Comparison of ENCODE assay signal across 15 cellular contexts in the genomic region with DNA sequence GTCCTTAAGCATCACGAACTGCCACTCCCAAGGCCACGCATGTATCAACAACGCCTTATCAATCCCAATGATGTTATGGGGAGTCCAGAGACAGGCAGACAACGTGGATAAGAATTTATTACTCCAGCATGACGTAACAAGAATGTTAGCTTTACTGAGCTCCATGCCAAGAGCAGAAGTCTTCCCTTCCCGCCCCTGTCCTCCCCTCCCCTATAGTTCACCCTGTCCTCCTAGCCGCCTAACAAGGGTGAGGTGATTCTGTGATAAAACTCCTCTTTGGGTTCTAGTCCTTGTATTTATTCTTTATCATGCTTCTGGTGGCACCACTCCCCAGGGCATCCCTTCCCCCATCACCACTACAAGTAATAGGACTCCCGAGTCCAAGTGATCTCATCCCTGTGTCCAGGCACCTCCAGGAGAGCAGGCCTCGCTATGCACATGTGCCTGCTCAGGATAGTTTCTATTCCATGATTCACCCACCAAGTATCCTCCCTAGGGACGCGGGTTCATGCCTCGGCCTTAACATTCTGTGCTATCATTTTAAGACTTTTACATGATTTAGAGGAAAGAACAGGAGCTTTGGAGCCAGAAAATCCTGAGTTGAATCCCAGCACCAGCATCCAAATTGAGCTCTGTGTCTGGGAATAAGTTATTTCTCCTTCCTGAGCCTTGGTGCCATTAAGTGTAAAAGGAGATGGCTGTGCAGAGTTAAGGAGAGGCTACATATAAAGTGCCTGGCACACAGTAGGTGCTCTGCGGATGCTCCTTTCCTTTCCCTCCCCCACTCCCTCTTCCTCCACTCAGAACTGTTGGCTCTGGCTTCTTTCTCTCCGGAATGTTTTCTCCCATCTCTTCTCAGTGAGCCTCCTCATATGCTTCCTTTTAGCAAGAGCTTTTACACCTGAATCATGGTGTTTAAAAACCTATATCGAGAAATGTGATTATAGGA. TPM values are rescaled to one million over a fixed set of nuclear protein-coding genes. Genes with fewer than 3 reads are reported as not detected.
DNase-seq lines count a peak whose midpoint lies in the region; ATAC-seq, FAIRE-seq and TF ChIP-seq lines count a peak whose summit lies in the region.
"Had no signal": no experiment of that assay in that cellular context is flagged by ENCODE, and none has a peak within 500 bp of the region (broad histone marks: within the 10 kb centered on the region; RNA-seq: fewer than 3 reads in every experiment).

No MANE protein-coding gene starts in this region.

- in situ Hi-C loops in IMR-90 (cut with MboI; ENCODE audit: low sequenced_read_pairs) = no loop called here
- in situ Hi-C loops in HAP-1 (cut with MboI; ENCODE audit: low sequenced_read_pairs) = no loop called here

- H3K9me3 ChIP-seq in IMR-90 (ENCODE audit: control insufficient read depth, insufficient read depth, low read length) (no peaks in the 10 kb centered on the region), mucosa of descending colon (peaks cover 5% of the 10 kb centered on the region), HAP-1 (no peaks in the 10 kb centered on the region)
- H3K9me3 ChIP-seq: SJSA1 had no signal

- intact Hi-C loops in IMR-90 (cut with micrococcal nuclease) (loop anchor here (2.0 kb wide), 1 partner anchor 15 kb away; a partner anchor contains a TSS), mucosa of descending colon (cut with DNase I, micrococcal nuclease) (no loop called here)

- no TSS peak for BruUV-seq in IMR-90 (replicated peaks; lab: Mats Ljungman, UMichigan)

- H3K36me3 ChIP-seq in IMR-90 (ENCODE audit: control insufficient read depth, insufficient read depth, low read length) = peaks cover 12% of the 10 kb centered on the region
- H3K36me3 ChIP-seq in mucosa of descending colon (ENCODE audit: low read depth) = no peaks in the 10 kb centered on the region
- H3K36me3 ChIP-seq in HAP-1 (replicated peaks) = no peaks in the 10 kb centered on the region
- H3K36me3 ChIP-seq: SJSA1 had no signal

- peak overlapping the region; percentile 63 to 89 for H4K8ac ChIP-seq in IMR-90 (ENCODE audit: low read depth in 2 of 2, low read length in 2 of 2)

- peak overlapping the region; percentile 88 for H2BK5ac ChIP-seq in IMR-90 (ENCODE audit: low read depth, low read length, poor library complexity, severe bottlenecking)

- WGBS in IMR-90 (ENCODE audit: extremely low coverage in 2 of 2, insufficient read length in 1 of 2), 2 experiments = no CpG with 5 or more reads among the region's 15 CpGs

- H3K14ac ChIP-seq in IMR-90 (replicated peaks; ENCODE audit: low read depth, low read length) = peak overlapping the region; percentile 78

- peak overlapping the region; percentile 88 for H2AK5ac ChIP-seq in IMR-90 (ENCODE audit: low read depth, low read length)

- CTCF ChIA-PET in AG04449 (lab: Yijun Ruan, JAX) (interaction anchor here (0.6 to 2.0 kb wide), 9 partner anchors 9 to 357 kb away, joined by 3 to 11 read pairs (median 4); no protein-coding TSS in a partner anchor), IMR-90 (lab: Yijun Ruan, JAX) (interaction anchor here (0.6 to 0.8 kb wide), 2 partner anchors 352 to 1070 kb away, joined by 3 to 7 read pairs; no protein-coding TSS in a partner anchor)

- peaks cover 18% of the 10 kb centered on the region for H3K4me1 ChIP-seq in IMR-90 (ENCODE audit: control insufficient read depth, insufficient read depth, low read length)
- no peaks in the 10 kb centered on the region for H3K4me1 ChIP-seq in mucosa of descending colon (ENCODE audit: low read depth)
- H3K4me1 ChIP-seq in HAP-1 = no peaks in the 10 kb centered on the region
- H3K4me1 ChIP-seq: SJSA1 had no signal

- H2BK15ac ChIP-seq in IMR-90 (ENCODE audit: low read depth, low read length) = peak overlapping the region; percentile 80

- H3K4ac ChIP-seq in IMR-90 (ENCODE audit: low read depth, low read length) = peak overlapping the region; percentile 87

- TF ChIP-seq POLR2A in IMR-90 (IDR thresholded peaks at IDR 0.05; ENCODE audit: low read depth, low read length) = no peak
- TF ChIP-seq POLR2A in GM12891 (IDR thresholded peaks at IDR 0.05; ENCODE audit: low read depth, low read length) = no peak

- peak overlapping the region; percentile 36 for H3K4me2 ChIP-seq in IMR-90 (ENCODE audit: low read depth, low read length)

- peak overlapping the region; percentile 94 for H2BK120ac ChIP-seq in IMR-90 (ENCODE audit: low read depth, low read length)

- H4K91ac ChIP-seq in IMR-90 (ENCODE audit: insufficient read depth, low read depth, low read length) = peak overlapping the region; percentile 93

- no peak; the same call in 1 of the 2 replicates for TF ChIP-seq RAD21 in IMR-90 (IDR thresholded peaks at IDR 0.05; ENCODE audit: low read length)

- peak; percentile 89 for DNase-seq in AG04449 (ENCODE audit: low read depth, low spot score)
- DNase-seq in IMR-90 = peak; percentile 99
- peak; percentile 95 for DNase-seq in choroid plexus epithelial cell (ENCODE audit: low read depth)
- no peak for DNase-seq in mucosa of descending colon
- no peak for DNase-seq in GM12891 (ENCODE audit: insufficient read length, low spot score)
- no peak for DNase-seq in HAP-1 (ENCODE audit: low spot score in 2 of 2)
- DNase-seq: activated CD4-positive, alpha-beta memory T cell treated with anti-CD3 and anti-CD28 coated beads for 36 hours; anterior cingulate cortex; C1 segment of cervical spinal cord; hippocampal formation had no signal

- peak overlapping the region; percentile 73 for H2AFZ ChIP-seq in IMR-90 (replicated peaks; ENCODE audit: low read length, poor library complexity)

- dilution Hi-C loops in IMR-90 (cut with HindIII; ENCODE audit: low sequenced_read_pairs, unreplicated experiment) = no loop called here

- no peaks in the 10 kb centered on the region for H4K20me1 ChIP-seq in IMR-90 (ENCODE audit: insufficient read depth, low read length)

- peak overlapping the region; percentile 92 for H3K27ac ChIP-seq in IMR-90 (ENCODE audit: insufficient read depth, low read length)
- H3K27ac ChIP-seq: HL-60, SJSA1 had no signal

- peaks cover 24% of the 10 kb centered on the region for H3K9me1 ChIP-seq in IMR-90 (ENCODE audit: insufficient read depth, low read length)

- peak; percentile 98 for ATAC-seq in IMR-90 (ENCODE audit: low read depth)
- ATAC-seq in mucosa of descending colon = peak; percentile 26
- no peak for ATAC-seq in GM21825 (IDR thresholded peaks at IDR 0.05; ENCODE audit: unreplicated experiment)
- no peak for ATAC-seq in GM21528 (IDR thresholded peaks at IDR 0.05; ENCODE audit: low FRiP score, unreplicated experiment)
- ATAC-seq: GM12878 had no signal

- H3K56ac ChIP-seq in IMR-90 (ENCODE audit: extremely low read depth, insufficient read depth, low read length) = peak overlapping the region; percentile 91

- H3K23ac ChIP-seq in IMR-90 (ENCODE audit: low read depth, low read length) = peak overlapping the region; percentile 87

- H2BK20ac ChIP-seq in IMR-90 (ENCODE audit: low read depth, low read length) = peak overlapping the region; percentile 88

- POLR2A ChIA-PET in AG04449 (lab: Yijun Ruan, JAX) = interaction anchor here (0.7 to 1.3 kb wide), 4 partner anchors 9 to 350 kb away, joined by 3 to 4 read pairs (median 3); no protein-coding TSS in a partner anchor
- POLR2A ChIA-PET in IMR-90 (lab: Charles Lee; ENCODE audit: unreplicated experiment) = interaction anchor here (1.3 kb wide), 1 partner anchor 10 kb away, joined by 4 read pairs; no protein-coding TSS in a partner anchor

- no peak for FAIRE-seq in GM12891 (lab: Jason Lieb, UNC)
- FAIRE-seq: GM12878 had no signal

- H4K5ac ChIP-seq in IMR-90 (ENCODE audit: low read depth, low read length) = peak overlapping the region; percentile 81

- H2AK9ac ChIP-seq in IMR-90 (replicated peaks; ENCODE audit: low read depth, low read length, poor library complexity) = peak overlapping the region; percentile 85

- H3K27me3 ChIP-seq in IMR-90 (ENCODE audit: control insufficient read depth, insufficient read depth, low read length) = no peaks in the 10 kb centered on the region
- H3K27me3 ChIP-seq in HAP-1 (ENCODE audit: low read depth) = no peaks in the 10 kb centered on the region
- H3K27me3 ChIP-seq: SJSA1 had no signal

- peak overlapping the region; percentile 66 for H3K18ac ChIP-seq in IMR-90 (ENCODE audit: low read depth, low read length)

- H3K79me1 ChIP-seq in IMR-90 (ENCODE audit: low read depth in 1 of 2, low read length in 2 of 2) = peaks cover 18 to 57% of the 10 kb centered on the region in 2 experiments

- H3K9ac ChIP-seq in IMR-90 (ENCODE audit: low read depth, low read length) = peak overlapping the region; percentile 34

- TF ChIP-seq CTCF in AG04449 (IDR thresholded peaks at IDR 0.05; ENCODE audit: insufficient read depth, low read length, missing control alignments) (no peak), IMR-90 (conservative IDR thresholded peaks at IDR 0.05; ENCODE audit: low read depth, low read length) (no peak), choroid plexus epithelial cell (conservative IDR thresholded peaks at IDR 0.05; ENCODE audit: low read depth, low read length) (no peak), mucosa of descending colon (IDR thresholded peaks at IDR 0.05) (no peak)

- H3K4me3 ChIP-seq in AG04449 (ENCODE audit: low read depth, low read length) (no peak overlapping the region), IMR-90 (ENCODE audit: insufficient read depth, low read depth, low read length) (no peak overlapping the region), choroid plexus epithelial cell (ENCODE audit: low read depth, low read length) (no peak overlapping the region), mucosa of descending colon (no peak overlapping the region), HAP-1 (no peak overlapping the region)
- H3K4me3 ChIP-seq: GM12878, SJSA1 had no signal

TF ChIP-seq in IMR-90, 13 proteins besides CTCF, POLR2A, EP300 and RAD21 (continues in another document):
- peak; percentile 88 for TF ChIP-seq BHLHE40 (IDR thresholded peaks at IDR 0.05; ENCODE audit: low read depth, low read length)

TF ChIP-seq in GM12891, 5 proteins besides CTCF, POLR2A, EP300 and RAD21:
- no peak for TF ChIP-seq POLR2AphosphoS5 (IDR thresholded peaks at IDR 0.05; ENCODE audit: low read depth, low read length)
- no peak for TF ChIP-seq POU2F2 (IDR thresholded peaks at IDR 0.05; ENCODE audit: low read depth, low read length)
- no peak for TF ChIP-seq TAF1 (IDR thresholded peaks at IDR 0.05; ENCODE audit: low read depth, low read length)
- TF ChIP-seq PAX5 (IDR thresholded peaks at IDR 0.05; ENCODE audit: insufficient read depth, low read length, severe bottlenecking) = no peak
- no peak for TF ChIP-seq SPI1 (IDR thresholded peaks at IDR 0.05; ENCODE audit: low read depth, low read length)

RNA-seq across cellular contexts. Expression of a gene that starts 15.3 kb away (rescaled TPM):
- total RNA-seq in IMR-90 (2012; rRNA removed) (78.7 and 88.3 TPM in 2 replicates), mucosa of descending colon (1 to 10 TPM in 2 of 3 donors, under 1 TPM in 1; 0.96 to 6.3 (median 2.3) TPM)
- 71.5 and 75.2 TPM in 2 replicates for polyA plus RNA-seq in IMR-90 (2012; rRNA removed)
- 49.6 and 55.2 TPM in 2 replicates for polyA plus RNA-seq in IMR-90 (2012; cell fraction: cytosol; rRNA removed)
- 50.0 and 117 TPM in 2 replicates for polyA plus RNA-seq in IMR-90 (2012; cell fraction: nucleus; rRNA removed; ENCODE audit: low replicate concordance)
- 122 TPM for polyA plus RNA-seq in GM12891 (2012; ENCODE audit: low read depth, missing spikeins)

Comparison
In these comparisons a context has a peak if more than half of its experiments do, and no peak if none do; other contexts are left out.
1. DNase-seq: peak in AG04449 (single experiment), IMR-90 (single experiment) and choroid plexus epithelial cell (single experiment); none in mucosa of descending colon (0 of 3), GM12891 (single experiment) and HAP-1 (0 of 2).
2. ATAC-seq: peak in IMR-90 (single experiment) and mucosa of descending colon (single experiment); none in GM21825 (single experiment) and GM21528 (single experiment).
3. RNA of a gene that starts 15.3 kb away (total RNA-seq): 78.7 to 88.3 TPM in IMR-90; 0.96 to 6.3 TPM in mucosa of descending colon; every median in the first group is over 10 times any median in the second.